Comparison of ENCODE assay signal across 29 cellular contexts in the genomic region with DNA sequence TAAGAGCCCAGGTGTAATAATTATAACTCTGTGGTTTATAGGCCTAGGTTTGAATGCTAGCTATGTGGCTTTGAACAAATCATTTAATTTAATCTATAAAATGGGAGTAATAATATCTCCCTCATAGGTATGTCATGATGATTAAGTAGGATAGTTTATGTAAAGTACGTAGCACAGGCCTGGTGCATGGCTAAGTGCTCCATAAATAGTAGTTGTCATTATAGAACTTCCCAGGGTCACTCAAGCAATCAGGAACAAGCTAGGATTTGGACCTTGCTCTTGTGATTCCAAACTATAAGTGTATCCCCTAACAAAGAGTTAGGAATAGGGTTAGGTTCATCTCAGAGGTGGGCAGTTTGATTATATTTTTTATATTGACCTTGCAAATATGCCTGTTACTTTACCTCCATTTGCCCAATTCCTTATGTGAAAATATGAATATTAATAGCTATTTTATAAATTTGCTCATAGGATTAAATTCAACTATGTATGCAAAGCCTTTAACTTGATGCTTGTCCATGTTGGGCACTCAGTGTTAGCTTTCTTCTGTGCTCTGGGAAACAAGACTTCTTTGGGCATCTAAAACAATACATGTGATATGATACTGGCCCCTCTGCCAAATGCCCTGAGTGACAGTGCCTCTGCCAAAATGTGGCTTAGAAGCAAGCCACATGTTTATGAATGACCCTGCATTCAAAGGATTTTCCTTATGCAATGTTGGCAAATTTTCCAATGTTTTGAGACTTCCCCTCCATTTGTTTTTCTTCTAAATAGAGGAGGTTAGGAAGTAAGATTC.
"Had no signal": no experiment of that assay in that cellular context is flagged by ENCODE, and none has a peak within 500 bp of the region (broad histone marks: within the 10 kb centered on the region; RNA-seq: fewer than 3 reads in every experiment).

No MANE protein-coding gene starts in this region.

- H3K4me3 ChIP-seq: colonic mucosa, esophagus muscularis mucosa, mucosa of descending colon, neural progenitor cell, prostate gland, sigmoid colon, stomach, thyroid gland, vagina had no signal

- H3K27me3 Mint-ChIP-seq: dendritic cell treated with granulocyte-macrophage colony-stimulating factor and Interleukin-4, amounts not matched to agents 40 ng/mL and 50 ng/mL, for 4 days; naive thymus-derived CD4-positive, alpha-beta T cell had no signal

- H3K9ac ChIP-seq: neural progenitor cell, parathyroid adenoma had no signal

- H3K4me1 ChIP-seq: colonic mucosa, esophagus muscularis mucosa, parathyroid adenoma, prostate gland, sigmoid colon, stomach, thyroid gland, vagina had no signal

- H3K79me2 ChIP-seq: parathyroid adenoma had no signal

- H3K9me3 ChIP-seq: colonic mucosa, esophagus muscularis mucosa, mucosa of descending colon, prostate gland, sigmoid colon, stomach, thyroid gland, vagina had no signal

- H3K27me3 ChIP-seq: colonic mucosa, esophagus muscularis mucosa, neural progenitor cell, sigmoid colon, stomach, thyroid gland, vagina had no signal

- H3K4me2 ChIP-seq: neural progenitor cell had no signal

- H3K9me3 Mint-ChIP-seq: dendritic cell treated with granulocyte-macrophage colony-stimulating factor and Interleukin-4, amounts not matched to agents 40 ng/mL and 50 ng/mL, for 4 days; endodermal cell; mesothelial cell of epicardium; nephron; neural progenitor cell; stimulated activated effector memory CD8-positive, alpha-beta T cell treated with anti-CD3 and anti-CD28 coated beads, Interleukin-12 subunit alpha, Interleukin-12 subunit beta, amount 100 ng/mL, for 72 hours had no signal

- ATAC-seq: mucosa of descending colon; naive thymus-derived CD4-positive, alpha-beta T cell; right cardiac atrium; stimulated activated effector memory CD8-positive, alpha-beta T cell treated with anti-CD3 and anti-CD28 coated beads, Interleukin-12 subunit alpha, Interleukin-12 subunit beta, amount 100 ng/mL, for 72 hours had no signal

- H3K27ac Mint-ChIP-seq: dendritic cell treated with granulocyte-macrophage colony-stimulating factor and Interleukin-4, amounts not matched to agents 40 ng/mL and 50 ng/mL, for 4 days; endodermal cell; immature natural killer cell; mesothelial cell of epicardium; naive thymus-derived CD4-positive, alpha-beta T cell; nephron; neural progenitor cell; stimulated activated effector memory CD8-positive, alpha-beta T cell treated with anti-CD3 and anti-CD28 coated beads, Interleukin-12 subunit alpha, Interleukin-12 subunit beta, amount 100 ng/mL, for 72 hours had no signal

- H3K36me3 Mint-ChIP-seq: mesothelial cell of epicardium; neural progenitor cell; stimulated activated effector memory CD8-positive, alpha-beta T cell treated with anti-CD3 and anti-CD28 coated beads, Interleukin-12 subunit alpha, Interleukin-12 subunit beta, amount 100 ng/mL, for 72 hours had no signal

- H3K4me1 Mint-ChIP-seq: immature natural killer cell; naive thymus-derived CD4-positive, alpha-beta T cell; stimulated activated effector memory CD8-positive, alpha-beta T cell treated with anti-CD3 and anti-CD28 coated beads, Interleukin-12 subunit alpha, Interleukin-12 subunit beta, amount 100 ng/mL, for 72 hours had no signal

- H3K4me3 Mint-ChIP-seq: dendritic cell treated with granulocyte-macrophage colony-stimulating factor and Interleukin-4, amounts not matched to agents 40 ng/mL and 50 ng/mL, for 4 days; endodermal cell; immature natural killer cell; mesothelial cell of epicardium; naive thymus-derived CD4-positive, alpha-beta T cell; nephron; neural progenitor cell; stimulated activated effector memory CD8-positive, alpha-beta T cell treated with anti-CD3 and anti-CD28 coated beads, Interleukin-12 subunit alpha, Interleukin-12 subunit beta, amount 100 ng/mL, for 72 hours had no signal

- H2AFZ ChIP-seq: neural progenitor cell, parathyroid adenoma had no signal

- H3K36me3 ChIP-seq: colonic mucosa, esophagus muscularis mucosa, neural progenitor cell, prostate gland, sigmoid colon, stomach, thyroid gland, vagina had no signal

- H3K27ac ChIP-seq: colonic mucosa, esophagus muscularis mucosa, neural progenitor cell, parathyroid adenoma, prostate gland, sigmoid colon, stomach, thyroid gland, vagina had no signal

- DNase-seq: colonic mucosa; effector CD8-positive, alpha-beta T cell; endodermal cell; foreskin melanocyte; glutamatergic neuron; hypothalamus; immature natural killer cell; islet precursor cell; kidney glomerular epithelial cell; mesenchymal stem cell; mucosa of descending colon; naive thymus-derived CD4-positive, alpha-beta T cell; right cardiac atrium; sigmoid colon; stimulated activated CD4-positive, alpha-beta T cell treated with anti-CD3 and anti-CD28 coated beads, Interleukin-2, amount 100 ng/mL, for 24 hours; stimulated activated CD4-positive, alpha-beta T cell treated with anti-CD3 and anti-CD28 coated beads, Interleukin-4, amount 100 ng/mL, for 24 hours; stimulated activated naive CD4-positive, alpha-beta T cell treated with Interleukin-2 at 50 U/mL for 16 hours; stomach; thyroid gland; trophoblast cell had no signal
